ENCODE assay signal across 8 cellular contexts in the genomic region with DNA sequence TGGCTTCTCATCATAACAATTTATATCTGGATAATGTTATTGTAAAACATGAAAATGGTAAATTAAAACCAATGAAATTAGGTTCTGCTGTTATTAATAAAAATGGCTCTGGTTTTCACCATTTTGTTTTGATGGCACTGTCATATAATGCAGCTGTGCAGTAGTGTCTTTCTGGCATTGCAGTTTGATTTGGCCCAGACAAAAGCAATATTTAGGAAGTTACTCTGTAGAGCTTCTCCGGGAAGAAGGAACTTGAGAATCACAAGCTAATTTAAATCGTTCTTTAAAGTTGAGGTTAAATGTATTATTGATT. TPM values are rescaled to one million over a fixed set of nuclear protein-coding genes. Genes with fewer than 3 reads are reported as not detected.
"Had no signal": no experiment of that assay in that cellular context is flagged by ENCODE, and none has a peak within 500 bp of the region (broad histone marks: within the 10 kb centered on the region; RNA-seq: fewer than 3 reads in every experiment).

No MANE protein-coding gene starts in this region.

- H3K36me3 Mint-ChIP-seq: IgD-negative memory B cell had no signal

- H3K4me3 ChIP-seq: K562 had no signal

- H3K4me3 Mint-ChIP-seq: IgD-negative memory B cell had no signal

- H3K27ac ChIP-seq: HL-60 had no signal

- H3K9me3 Mint-ChIP-seq: IgD-negative memory B cell had no signal

- ATAC-seq: HepG2, K562 had no signal

- DNase-seq: KBM-7 had no signal

- H3K27ac Mint-ChIP-seq: IgD-negative memory B cell had no signal

RNA-seq across cellular contexts. Expression of a gene that starts 15.2 kb away (rescaled TPM):
- total RNA-seq: HepG2, HT-29, HT1080, IMR-90, K562 had no signal
- polyA plus RNA-seq: HepG2, IMR-90 had no signal
